2 cellular contexts compared by ENCODE assay signal in the genomic region with DNA sequence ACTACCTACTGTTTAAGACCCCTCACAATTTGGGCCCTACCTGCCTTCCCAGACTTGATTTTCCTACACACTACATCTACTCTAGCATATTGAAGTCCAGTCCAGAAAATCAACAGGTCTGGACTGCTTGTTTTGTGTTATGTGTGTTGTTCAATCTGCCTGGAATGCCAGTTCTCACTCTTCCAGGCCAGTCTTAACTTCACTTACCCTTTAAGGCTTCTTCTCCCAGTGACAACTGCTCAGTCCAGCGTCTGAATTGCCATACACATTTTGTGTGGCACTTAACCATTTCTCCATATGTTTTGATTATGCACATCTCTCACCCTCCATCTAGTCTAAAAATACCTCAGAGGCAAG.
TF ChIP-seq lines count a peak whose summit lies in the region.

No MANE protein-coding gene starts in this region.

TF ChIP-seq in A549, 52 proteins besides CTCF, POLR2A, EP300 and RAD21 (continued from another document):
- TF ChIP-seq, protein P1, sequence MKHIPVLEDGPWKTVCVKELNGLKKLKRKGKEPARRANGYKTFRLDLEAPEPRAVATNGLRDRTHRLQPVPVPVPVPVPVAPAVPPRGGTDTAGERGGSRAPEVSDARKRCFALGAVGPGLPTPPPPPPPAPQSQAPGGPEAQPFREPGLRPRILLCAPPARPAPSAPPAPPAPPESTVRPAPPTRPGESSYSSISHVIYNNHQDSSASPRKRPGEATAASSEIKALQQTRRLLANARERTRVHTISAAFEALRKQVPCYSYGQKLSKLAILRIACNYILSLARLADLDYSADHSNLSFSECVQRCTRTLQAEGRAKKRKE (CRISPR knock-in tag; IDR thresholded peaks at IDR 0.05; ENCODE audit: low read depth): no peak

TF ChIP-seq in HEK293, 187 proteins besides CTCF, POLR2A, EP300 and RAD21 (continued from another document):
- TF ChIP-seq, protein P2, sequence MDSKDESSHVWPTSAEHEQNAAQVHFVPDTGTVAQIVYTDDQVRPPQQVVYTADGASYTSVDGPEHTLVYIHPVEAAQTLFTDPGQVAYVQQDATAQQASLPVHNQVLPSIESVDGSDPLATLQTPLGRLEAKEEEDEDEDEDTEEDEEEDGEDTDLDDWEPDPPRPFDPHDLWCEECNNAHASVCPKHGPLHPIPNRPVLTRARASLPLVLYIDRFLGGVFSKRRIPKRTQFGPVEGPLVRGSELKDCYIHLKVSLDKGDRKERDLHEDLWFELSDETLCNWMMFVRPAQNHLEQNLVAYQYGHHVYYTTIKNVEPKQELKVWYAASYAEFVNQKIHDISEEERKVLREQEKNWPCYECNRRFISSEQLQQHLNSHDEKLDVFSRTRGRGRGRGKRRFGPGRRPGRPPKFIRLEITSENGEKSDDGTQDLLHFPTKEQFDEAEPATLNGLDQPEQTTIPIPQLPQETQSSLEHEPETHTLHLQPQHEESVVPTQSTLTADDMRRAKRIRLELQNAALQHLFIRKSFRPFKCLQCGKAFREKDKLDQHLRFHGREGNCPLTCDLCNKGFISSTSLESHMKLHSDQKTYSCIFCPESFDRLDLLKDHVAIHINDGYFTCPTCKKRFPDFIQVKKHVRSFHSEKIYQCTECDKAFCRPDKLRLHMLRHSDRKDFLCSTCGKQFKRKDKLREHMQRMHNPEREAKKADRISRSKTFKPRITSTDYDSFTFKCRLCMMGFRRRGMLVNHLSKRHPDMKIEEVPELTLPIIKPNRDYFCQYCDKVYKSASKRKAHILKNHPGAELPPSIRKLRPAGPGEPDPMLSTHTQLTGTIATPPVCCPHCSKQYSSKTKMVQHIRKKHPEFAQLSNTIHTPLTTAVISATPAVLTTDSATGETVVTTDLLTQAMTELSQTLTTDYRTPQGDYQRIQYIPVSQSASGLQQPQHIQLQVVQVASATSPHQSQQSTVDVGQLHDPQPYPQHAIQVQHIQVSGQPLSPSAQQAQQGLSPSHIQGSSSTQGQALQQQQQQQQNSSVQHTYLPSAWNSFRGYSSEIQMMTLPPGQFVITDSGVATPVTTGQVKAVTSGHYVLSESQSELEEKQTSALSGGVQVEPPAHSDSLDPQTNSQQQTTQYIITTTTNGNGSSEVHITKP (tag by site-specific recombination; IDR thresholded peaks at IDR 0.05): 0 out of 2 replicates have a peak, but pooled peaks have one; percentile 1
- TF ChIP-seq ZNF426 (tag by site-specific recombination; IDR thresholded peaks at IDR 0.05): no peak
- TF ChIP-seq ZNF837 (tag by site-specific recombination; IDR thresholded peaks at IDR 0.05): no peak
